33 cellular contexts compared by ENCODE assay signal in genomic region chr10:49595713-49596492, GRCh38. TPM values are rescaled to one million over a fixed set of nuclear protein-coding genes. Genes with fewer than 3 reads are reported as not detected.
DNase-seq lines count a peak whose midpoint lies in the region; ATAC-seq and TF ChIP-seq lines count a peak whose summit lies in the region.
"Had no signal": no experiment of that assay in that cellular context is flagged by ENCODE, and none has a peak within 500 bp of the region (broad histone marks: within the 10 kb centered on the region; RNA-seq: fewer than 3 reads in every experiment).

No MANE protein-coding gene starts in this region.

- no peak overlapping the region for H3K4me3 Mint-ChIP-seq in activated CD4-positive, alpha-beta T cell treated with anti-CD3 and anti-CD28 coated beads, Interleukin-2, amount 10 ng/mL, durations not matched to agents 7 days and 5 days
- H3K4me3 Mint-ChIP-seq: activated naive CD8-positive, alpha-beta T cell treated with anti-CD3 and anti-CD28 coated beads, Interleukin-2, amount 50 U/mL, for 24 hours; activated T-cell treated with anti-CD3 and anti-CD28 coated beads, Interleukin-2, amount 50 U/mL, for 4 hours; CD4-positive, alpha-beta T cell; central memory CD8-positive, alpha-beta T cell; dendritic cell treated with granulocyte-macrophage colony-stimulating factor and Interleukin-4, amounts not matched to agents 40 ng/mL and 50 ng/mL, for 4 days; immature natural killer cell; memory B cell had no signal

- POLR2A ChIA-PET in activated CD4-positive, alpha-beta T cell treated with anti-CD3 and anti-CD28 coated beads, Interleukin-2, amount 10 ng/mL, durations not matched to agents 7 days and 5 days (lab: Charles Lee), result no interaction called here

- CTCF ChIA-PET in activated CD4-positive, alpha-beta T cell treated with anti-CD3 and anti-CD28 coated beads, Interleukin-2, amount 10 ng/mL, durations not matched to agents 7 days and 5 days (lab: Charles Lee), result no interaction called here

- DNase-seq in activated effector memory CD4-positive, alpha-beta T cell treated with anti-CD3 and anti-CD28 coated beads, Interleukin-2, amount 50 U/mL, for 16 hours, result peak; percentile 53
- DNase-seq in activated effector memory CD4-positive, alpha-beta T cell treated with Interleukin-2 at 50 U/mL for 16 hours, result no peak
- peak; percentile 18 for DNase-seq in RKO (ENCODE audit: low spot score)
- DNase-seq in iris pigment epithelial cell (ENCODE audit: low read depth), result peak; percentile 17
- DNase-seq in medulla oblongata (ENCODE audit: extremely low spot score), result no peak
- DNase-seq in GM20000 (ENCODE audit: low spot score), result no peak
- no peak for DNase-seq in activated CD4-positive, alpha-beta T cell treated with anti-CD3 and anti-CD28 coated beads, Interleukin-2, amount 10 ng/mL, durations not matched to agents 7 days and 5 days
- DNase-seq: activated CD4-positive, alpha-beta T cell treated with anti-CD3 and anti-CD28 coated beads for 4 hours; activated naive CD8-positive, alpha-beta T cell treated with anti-CD3 and anti-CD28 coated beads, Interleukin-2, amount 50 U/mL, for 24 hours; activated T-cell treated with anti-CD3 and anti-CD28 coated beads, Interleukin-2, amount 50 U/mL, for 4 hours; CD4-positive, alpha-beta T cell; hypothalamus; immature natural killer cell; Karpas-422; MV-4-11; NCI-H1436; NCI-H2081 treated with DMSO at 0.1 percent for 48 hours; small intestine; stimulated activated naive CD4-positive, alpha-beta T cell; T-helper 9 cell had no signal

- no peak for TF ChIP-seq CTCF in GM20000 (IDR thresholded peaks at IDR 0.05; ENCODE audit: extremely low read depth, missing control alignments)

- H3K9me3 Mint-ChIP-seq in activated CD4-positive, alpha-beta T cell treated with anti-CD3 and anti-CD28 coated beads, Interleukin-2, amount 10 ng/mL, durations not matched to agents 7 days and 5 days, result no peaks in the 10 kb centered on the region
- H3K9me3 Mint-ChIP-seq: activated naive CD8-positive, alpha-beta T cell treated with anti-CD3 and anti-CD28 coated beads, Interleukin-2, amount 50 U/mL, for 24 hours; activated T-cell treated with anti-CD3 and anti-CD28 coated beads, Interleukin-2, amount 50 U/mL, for 4 hours; CD4-positive, alpha-beta T cell; central memory CD8-positive, alpha-beta T cell; dendritic cell treated with granulocyte-macrophage colony-stimulating factor and Interleukin-4, amounts not matched to agents 40 ng/mL and 50 ng/mL, for 4 days; immature natural killer cell; memory B cell had no signal

- no peak for ATAC-seq in GM19328 (IDR thresholded peaks at IDR 0.05; ENCODE audit: unreplicated experiment)
- ATAC-seq: activated naive CD8-positive, alpha-beta T cell treated with anti-CD3 and anti-CD28 coated beads, Interleukin-2, amount 50 U/mL, for 24 hours; activated T-cell treated with anti-CD3 and anti-CD28 coated beads, Interleukin-2, amount 50 U/mL, for 4 hours; GM12878; left lobe of liver had no signal

- no peak overlapping the region for H3K27ac Mint-ChIP-seq in activated CD4-positive, alpha-beta T cell treated with anti-CD3 and anti-CD28 coated beads, Interleukin-2, amount 10 ng/mL, durations not matched to agents 7 days and 5 days
- H3K27ac Mint-ChIP-seq: activated naive CD8-positive, alpha-beta T cell treated with anti-CD3 and anti-CD28 coated beads, Interleukin-2, amount 50 U/mL, for 24 hours; CD4-positive, alpha-beta T cell; dendritic cell treated with granulocyte-macrophage colony-stimulating factor and Interleukin-4, amounts not matched to agents 40 ng/mL and 50 ng/mL, for 4 days; immature natural killer cell; memory B cell had no signal

- H3K4me1 Mint-ChIP-seq in activated CD4-positive, alpha-beta T cell treated with anti-CD3 and anti-CD28 coated beads, Interleukin-2, amount 10 ng/mL, durations not matched to agents 7 days and 5 days, result no peaks in the 10 kb centered on the region

- peaks cover 1% of the 10 kb centered on the region for H3K27me3 Mint-ChIP-seq in activated CD4-positive, alpha-beta T cell treated with anti-CD3 and anti-CD28 coated beads, Interleukin-2, amount 10 ng/mL, durations not matched to agents 7 days and 5 days

- no peaks in the 10 kb centered on the region for H3K36me3 Mint-ChIP-seq in activated CD4-positive, alpha-beta T cell treated with anti-CD3 and anti-CD28 coated beads, Interleukin-2, amount 10 ng/mL, durations not matched to agents 7 days and 5 days (ENCODE audit: low read depth)
- H3K36me3 Mint-ChIP-seq: immature natural killer cell, memory B cell had no signal

RNA-seq across cellular contexts. Expression of gene SLC18A3, which starts 14.2 kb away (rescaled TPM):
- not detected for total RNA-seq in activated CD4-positive, alpha-beta T cell treated with anti-CD3 and anti-CD28 coated beads, Interleukin-2, amount 10 ng/mL, durations not matched to agents 7 days and 5 days
- total RNA-seq: A172; activated CD8-positive, alpha-beta memory T cell treated with anti-CD3 and anti-CD28 coated beads for 36 hours; activated T-cell treated with anti-CD3 and anti-CD28 coated beads, Interleukin-2, amount 50 U/mL, for 4 hours; CD4-positive, alpha-beta T cell; Daoy; fibroblast of lung; glomerular endothelial cell; GM12878; left lobe of liver; SJSA1; upper lobe of left lung had no signal

RNA-seq across cellular contexts. Expression of gene CHAT, which starts 17.9 kb away (rescaled TPM):
- total RNA-seq in activated CD4-positive, alpha-beta T cell treated with anti-CD3 and anti-CD28 coated beads, Interleukin-2, amount 10 ng/mL, durations not matched to agents 7 days and 5 days, result not detected
- total RNA-seq: A172; activated CD8-positive, alpha-beta memory T cell treated with anti-CD3 and anti-CD28 coated beads for 36 hours; activated T-cell treated with anti-CD3 and anti-CD28 coated beads, Interleukin-2, amount 50 U/mL, for 4 hours; CD4-positive, alpha-beta T cell; Daoy; fibroblast of lung; glomerular endothelial cell; GM12878; left lobe of liver; SJSA1; upper lobe of left lung had no signal

RNA-seq across cellular contexts. Expression of gene ERCC6, which starts 57.0 kb away (rescaled TPM):
- total RNA-seq in activated CD4-positive, alpha-beta T cell treated with anti-CD3 and anti-CD28 coated beads, Interleukin-2, amount 10 ng/mL, durations not matched to agents 7 days and 5 days, result 10 to 100 TPM; 16.8 to 19.4 TPM

Comparison
In these comparisons a context has a peak if more than half of its experiments do, and no peak if none do; other contexts are left out.
1. DNase-seq: peak in activated effector memory CD4-positive, alpha-beta T cell treated with anti-CD3 and anti-CD28 coated beads, Interleukin-2, amount 50 U/mL, for 16 hours (single experiment), RKO (single experiment) and iris pigment epithelial cell (single experiment); none in activated effector memory CD4-positive, alpha-beta T cell treated with Interleukin-2 at 50 U/mL for 16 hours (single experiment), medulla oblongata (single experiment), GM20000 (single experiment) and activated CD4-positive, alpha-beta T cell treated with anti-CD3 and anti-CD28 coated beads, Interleukin-2, amount 10 ng/mL, durations not matched to agents 7 days and 5 days (single experiment).